ENCODE assay signal across 31 cellular contexts in the genomic region with DNA sequence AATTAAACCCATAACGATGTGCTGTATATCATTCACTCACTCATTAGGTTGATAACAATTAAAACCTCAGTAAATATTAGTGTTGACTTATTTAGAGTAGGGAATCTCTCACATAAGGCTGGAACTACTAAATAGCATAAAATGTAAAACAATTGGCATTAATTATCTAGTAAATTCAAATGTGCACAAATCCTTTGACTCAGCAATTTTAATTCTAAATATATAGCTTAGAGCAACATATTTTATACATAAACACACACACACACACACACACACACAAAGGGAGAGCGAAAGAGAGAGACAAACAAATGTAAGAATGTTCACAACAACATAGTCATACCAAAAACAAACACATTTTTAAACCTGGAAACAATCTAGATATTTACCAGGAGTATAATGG.
"Had no signal": no experiment of that assay in that cellular context is flagged by ENCODE, and none has a peak within 500 bp of the region (broad histone marks: within the 10 kb centered on the region; RNA-seq: fewer than 3 reads in every experiment).

No MANE protein-coding gene starts in this region.

- H3K36me3 ChIP-seq: brain microvascular endothelial cell, breast epithelium, WERI-Rb-1 had no signal

- H3K27me3 ChIP-seq: body of pancreas, brain microvascular endothelial cell, breast epithelium had no signal

- DNase-seq: activated CD4-positive, alpha-beta memory T cell treated with anti-CD3 and anti-CD28 coated beads, Interleukin-2, amount 10 ng/mL, durations not matched to agents 7 days and 5 days; activated CD4-positive, alpha-beta T cell treated with anti-CD3 and anti-CD28 coated beads for 1 hour; activated CD4-positive, alpha-beta T cell treated with anti-CD3 and anti-CD28 coated beads for 36 hours; activated CD4-positive, alpha-beta T cell treated with anti-CD3 and anti-CD28 coated beads for 48 hours; activated CD4-positive, alpha-beta T cell treated with anti-CD3 and anti-CD28 coated beads, Interleukin-2, amount 10 ng/mL, durations not matched to agents 7 days and 5 days; activated CD4-positive, alpha-beta T cell treated with anti-CD3 and anti-CD28 coated beads, Interleukin-2, amount 50 U/mL, for 48 hours; activated CD4-positive, CD25-positive, alpha-beta regulatory T cell; activated CD8-positive, alpha-beta memory T cell treated with anti-CD3 and anti-CD28 coated beads for 24 hours; activated CD8-positive, alpha-beta memory T cell treated with anti-CD3 and anti-CD28 coated beads, Interleukin-2, amount 10 ng/mL, durations not matched to agents 7 days and 5 days; activated CD8-positive, alpha-beta memory T cell treated with anti-CD3 and anti-CD28 coated beads, Interleukin-2, amount 50 U/mL, for 48 hours; activated CD8-positive, alpha-beta T cell treated with anti-CD3 and anti-CD28 coated beads, Interleukin-2, amount 10 ng/mL, durations not matched to agents 7 days and 5 days; activated effector memory CD4-positive, alpha-beta T cell treated with Interleukin-2 at 50 U/mL for 16 hours; activated gamma-delta T cell; activated naive CD4-positive, alpha-beta T cell treated with anti-CD3 and anti-CD28 coated beads, Interleukin-2, amount 10 ng/mL, durations not matched to agents 7 days and 5 days; activated naive CD4-positive, alpha-beta T cell treated with Interleukin-2 at 50 U/mL for 16 hours; activated naive CD8-positive, alpha-beta T cell treated with anti-CD3 and anti-CD28 coated beads, Interleukin-2, amount 10 ng/mL, durations not matched to agents 7 days and 5 days; activated naive CD8-positive, alpha-beta T cell treated with anti-CD3 and anti-CD28 coated beads, Interleukin-2, amount 50 U/mL, for 24 hours; activated T-cell treated with anti-CD3 and anti-CD28 coated beads, Interleukin-2, amount 50 U/mL, for 24 hours; activated T-cell treated with anti-CD3 and anti-CD28 coated beads, Interleukin-2, amount 50 U/mL, for 48 hours; aorta; body of pancreas; brain microvascular endothelial cell; central memory CD4-positive, alpha-beta T cell; T-helper 1 cell; T-helper 2 cell; T-helper 9 cell; WERI-Rb-1 had no signal

- H3K4me3 ChIP-seq: body of pancreas, breast epithelium had no signal

- H3K27ac ChIP-seq: body of pancreas, brain microvascular endothelial cell, breast epithelium, WERI-Rb-1 had no signal

- FAIRE-seq: astrocyte had no signal

- H3K9me3 ChIP-seq: body of pancreas had no signal

- ATAC-seq: activated CD4-positive, alpha-beta T cell treated with anti-CD3 and anti-CD28 coated beads for 36 hours; activated CD4-positive, CD25-positive, alpha-beta regulatory T cell treated with anti-CD3 and anti-CD28 coated beads, Interleukin-2, amount 50 U/mL, for 24 hours; activated CD8-positive, alpha-beta memory T cell treated with anti-CD3 and anti-CD28 coated beads, Interleukin-2, amount 10 ng/mL, durations not matched to agents 7 days and 5 days; activated CD8-positive, alpha-beta T cell treated with anti-CD3 and anti-CD28 coated beads, Interleukin-2, amount 10 ng/mL, durations not matched to agents 7 days and 5 days; activated naive CD8-positive, alpha-beta T cell treated with anti-CD3 and anti-CD28 coated beads, Interleukin-2, amount 50 U/mL, for 24 hours; body of pancreas; WTC11 had no signal

- H3K4me1 ChIP-seq: body of pancreas, breast epithelium had no signal
